Comparison of ENCODE assay signal across 8 cellular contexts in the genomic region with DNA sequence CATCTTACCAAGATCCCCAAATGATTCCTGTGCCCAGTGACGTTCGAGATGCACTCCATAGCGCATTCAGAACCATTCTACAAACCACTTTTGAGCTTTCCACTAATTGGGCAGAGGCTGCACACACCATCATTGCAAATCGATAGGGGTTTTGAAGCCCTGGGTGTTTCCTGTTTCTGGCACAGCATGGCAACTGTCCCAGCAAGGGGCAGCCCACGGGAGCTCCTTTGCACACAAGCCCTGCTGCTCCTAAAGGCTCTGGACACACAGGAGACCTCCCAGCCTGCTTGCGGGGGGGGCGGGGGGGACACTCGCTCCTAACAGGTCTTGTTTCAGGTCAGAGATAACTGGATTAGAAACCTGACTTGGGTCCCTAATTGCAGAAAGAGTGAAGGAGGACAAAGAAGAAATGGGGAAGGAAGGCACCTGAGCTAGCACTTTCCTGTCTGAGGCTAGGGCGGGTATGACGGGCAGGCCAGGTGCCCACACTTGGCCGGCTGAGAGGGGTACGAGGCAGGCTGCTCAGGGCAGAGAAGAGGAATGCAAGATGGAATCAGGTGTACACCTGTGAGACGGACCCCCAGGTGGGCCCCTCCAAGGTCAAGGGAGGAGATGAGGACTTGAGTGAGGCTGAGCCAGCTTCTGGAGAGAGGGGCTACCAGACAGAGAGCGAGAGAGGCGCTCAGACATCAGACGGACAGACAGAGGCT. TPM values are rescaled to one million over a fixed set of nuclear protein-coding genes. Genes with fewer than 3 reads are reported as not detected.
DNase-seq lines count a peak whose midpoint lies in the region; ATAC-seq and TF ChIP-seq lines count a peak whose summit lies in the region.

No MANE protein-coding gene starts in this region.

- POLR2A ChIA-PET in CD8-positive, alpha-beta T cell (lab: Charles Lee) = interaction anchor here (0.6 to 2.7 kb wide), 3 partner anchors 19 to 31 kb away, joined by 3 to 15 read pairs (median 4); no protein-coding TSS in a partner anchor

- H2BK120ac ChIP-seq in neuronal stem cell (ENCODE audit: low read depth, low read length) = no peak overlapping the region

- H3K27ac Mint-ChIP-seq in CD8-positive, alpha-beta T cell = peak overlapping the region; percentile 85
- H3K27ac Mint-ChIP-seq in endothelial cell (ENCODE audit: unreplicated experiment) = peak overlapping the region; percentile 3

- TF ChIP-seq CTCF in CD8-positive, alpha-beta T cell (IDR thresholded peaks at IDR 0.05) = no peak
- TF ChIP-seq CTCF in endothelial cell (IDR thresholded peaks at IDR 0.05; ENCODE audit: unreplicated experiment) = no peak

- H2AFZ ChIP-seq in neuronal stem cell (ENCODE audit: low read length) (peak overlapping the region; percentile 91), GM23248 (no peak overlapping the region)

- intact Hi-C loops in CD8-positive, alpha-beta T cell (cut with DNase I, micrococcal nuclease) = no loop called here

- H4K20me1 ChIP-seq in GM23248 (ENCODE audit: insufficient read depth) = no peaks in the 10 kb centered on the region

- H3K18ac ChIP-seq in neuronal stem cell (ENCODE audit: low read length) = peak overlapping the region; percentile 88

- DNase-seq in CD8-positive, alpha-beta T cell = no peak
- peak; percentile 17 for DNase-seq in MV-4-11 (lab: John Stamatoyannopoulos, UW)
- no peak for DNase-seq in endothelial cell (ENCODE audit: low spot score)
- no peak for DNase-seq in neuronal stem cell (ENCODE audit: low spot score)
- no peak for DNase-seq in stimulated activated CD4-positive, alpha-beta T cell treated with anti-CD3 and anti-CD28 coated beads, Interleukin-1b, Interleukin-23, amount 100 ng/mL, for 48 hours
- no peak for DNase-seq in GM23248
- no peak for DNase-seq in NCI-H446 (lab: John Stamatoyannopoulos, UW)

- peak overlapping the region; percentile 94 for H3K4me3 Mint-ChIP-seq in CD8-positive, alpha-beta T cell
- peak overlapping the region; percentile 84 for H3K4me3 Mint-ChIP-seq in endothelial cell (ENCODE audit: unreplicated experiment)

- H3K23ac ChIP-seq in neuronal stem cell (ENCODE audit: low read depth, low read length, poor library complexity) = peak overlapping the region; percentile 68

- no peaks in the 10 kb centered on the region for H3K79me1 ChIP-seq in neuronal stem cell (ENCODE audit: low read depth, low read length)

- peak overlapping the region; percentile 11 for H2AK5ac ChIP-seq in neuronal stem cell (ENCODE audit: low read depth, low read length)

- H3K9me2 ChIP-seq in GM23248 (ENCODE audit: insufficient read depth) = no peaks in the 10 kb centered on the region

- no peaks in the 10 kb centered on the region for H3K27me3 ChIP-seq in CD8-positive, alpha-beta T cell (ENCODE audit: insufficient read depth, low read length)
- peaks cover 7 to 66% (median 33%) of the 10 kb centered on the region in 3 experiments for H3K27me3 ChIP-seq in neuronal stem cell (ENCODE audit: control insufficient read depth in 3 of 3, insufficient read depth in 3 of 3, low read depth in 1 of 3, low read length in 3 of 3)
- peaks cover 33% of the 10 kb centered on the region for H3K27me3 ChIP-seq in GM23248 (replicated peaks; ENCODE audit: insufficient read depth)

- peak; percentile 13 for ATAC-seq in CD8-positive, alpha-beta T cell
- no peak for ATAC-seq in HG03521 (IDR thresholded peaks at IDR 0.05; ENCODE audit: unreplicated experiment)

- H3K4me1 Mint-ChIP-seq in CD8-positive, alpha-beta T cell (ENCODE audit: low read depth) = peaks cover 16% of the 10 kb centered on the region
- H3K4me1 Mint-ChIP-seq in endothelial cell (ENCODE audit: unreplicated experiment) = peaks cover 6% of the 10 kb centered on the region

- H4K8ac ChIP-seq in neuronal stem cell (ENCODE audit: low read depth, low read length) = no peak overlapping the region

- peaks cover 17% of the 10 kb centered on the region for H3K4me1 ChIP-seq in CD8-positive, alpha-beta T cell (ENCODE audit: insufficient read depth, low read length)
- peaks cover 3 to 6% of the 10 kb centered on the region in 2 donors for H3K4me1 ChIP-seq in neuronal stem cell (ENCODE audit: control insufficient read depth in 2 of 2, insufficient read depth in 1 of 2, low read depth in 1 of 2, low read length in 2 of 2)
- H3K4me1 ChIP-seq in GM23248 (ENCODE audit: insufficient read depth) = no peaks in the 10 kb centered on the region

- peak overlapping the region; percentile 93 for H2BK5ac ChIP-seq in neuronal stem cell (ENCODE audit: low read length)

- peak overlapping the region; percentile 66 for H2BK12ac ChIP-seq in neuronal stem cell (ENCODE audit: low read length)

- H3K27ac ChIP-seq in CD8-positive, alpha-beta T cell (ENCODE audit: low read depth, low read length) = no peak overlapping the region
- H3K27ac ChIP-seq in neuronal stem cell (replicated peaks; ENCODE audit: low read length) (no peak overlapping the region), GM23248 (no peak overlapping the region)

- H3K4me3 ChIP-seq in CD8-positive, alpha-beta T cell (ENCODE audit: low read depth, low read length) = peak overlapping the region; percentile 79
- H3K4me3 ChIP-seq in neuronal stem cell (ENCODE audit: low read length in 2 of 2) (peak overlapping the region in 1 of 2 donors; percentile 41), GM23248 (no peak overlapping the region)

- H3K4me2 ChIP-seq in neuronal stem cell (ENCODE audit: insufficient read depth, low read length, poor library complexity, severe bottlenecking) (peak overlapping the region; percentile 100), GM23248 (ENCODE audit: unreplicated experiment) (no peak overlapping the region)

- no peaks in the 10 kb centered on the region for H3K9me3 Mint-ChIP-seq in CD8-positive, alpha-beta T cell
- no peaks in the 10 kb centered on the region for H3K9me3 Mint-ChIP-seq in endothelial cell (ENCODE audit: unreplicated experiment)

- no peaks in the 10 kb centered on the region for H3K9me3 ChIP-seq in CD8-positive, alpha-beta T cell (ENCODE audit: low read length)
- H3K9me3 ChIP-seq in neuronal stem cell (replicated peaks in 1 of 2; ENCODE audit: control insufficient read depth in 2 of 2, insufficient read depth in 1 of 2, low read depth in 1 of 2, low read length in 2 of 2) (peaks cover 0 to 3% of the 10 kb centered on the region in 2 donors), GM23248 (ENCODE audit: low read depth) (no peaks in the 10 kb centered on the region)

- H3F3A ChIP-seq in GM23248 (ENCODE audit: insufficient read depth) = no peaks in the 10 kb centered on the region

- no peaks in the 10 kb centered on the region for H3K79me2 ChIP-seq in GM23248 (ENCODE audit: insufficient read depth)

- in situ Hi-C loops in GM23248 (cut with MboI) = no loop called here

- H3K4ac ChIP-seq in neuronal stem cell (ENCODE audit: low read length) = no peak overlapping the region

- peaks cover 2% of the 10 kb centered on the region for H3K27me3 Mint-ChIP-seq in CD8-positive, alpha-beta T cell (ENCODE audit: low read depth)
- peaks cover 9% of the 10 kb centered on the region for H3K27me3 Mint-ChIP-seq in endothelial cell (ENCODE audit: unreplicated experiment)

- CTCF ChIA-PET in CD8-positive, alpha-beta T cell (lab: Charles Lee) = interaction anchor here (0.5 to 2.0 kb wide), 2 partner anchors 11 to 43 kb away, joined by 3 to 8 read pairs; no protein-coding TSS in a partner anchor

- peak overlapping the region; percentile 78 for H3K9ac ChIP-seq in neuronal stem cell (ENCODE audit: low read depth, low read length, poor library complexity)
- H3K9ac ChIP-seq in GM23248 = no peak overlapping the region

- no peak overlapping the region for H3K14ac ChIP-seq in neuronal stem cell (ENCODE audit: low read length)

- no peaks in the 10 kb centered on the region for H3K36me3 ChIP-seq in CD8-positive, alpha-beta T cell (ENCODE audit: insufficient read depth, low read length)
- no peaks in the 10 kb centered on the region for H3K36me3 ChIP-seq in neuronal stem cell (replicated peaks in 1 of 2; ENCODE audit: control insufficient read depth in 2 of 2, insufficient read depth in 2 of 2, low read length in 2 of 2)
- H3K36me3 ChIP-seq in GM23248 (ENCODE audit: low read depth) = no peaks in the 10 kb centered on the region

- no CpG with 5 or more reads among the region's 16 CpGs for WGBS in neuronal stem cell (ENCODE audit: extremely low coverage in 2 of 2, insufficient read length in 2 of 2, insufficient replicate concordance in 1 of 2), 2 donors
- 65 to 69% methylated on average over 16 of the region's 16 CpGs for WGBS in GM23248 (ENCODE audit: low coverage in 1 of 2, low lambda C conversion rate in 2 of 2, missing lambda C conversion rate in 2 of 2), 2 experiments

- H2BK15ac ChIP-seq in neuronal stem cell (ENCODE audit: low read length) = peak overlapping the region; percentile 35

- H3K36me3 Mint-ChIP-seq in CD8-positive, alpha-beta T cell = peaks cover 7% of the 10 kb centered on the region
- no peaks in the 10 kb centered on the region for H3K36me3 Mint-ChIP-seq in endothelial cell (ENCODE audit: low read depth, unreplicated experiment)

- no peak overlapping the region for H4K91ac ChIP-seq in neuronal stem cell (ENCODE audit: low read depth, low read length, poor library complexity)

RNA-seq across cellular contexts. Expression of gene FBP1, which starts 0.8 kb away (rescaled TPM):
- 1 to 10 TPM; 2.2 to 2.7 TPM for total RNA-seq in CD8-positive, alpha-beta T cell
- total RNA-seq in endothelial cell (ENCODE audit: unreplicated experiment) = not detected
- polyA plus RNA-seq in neuronal stem cell (2013, experiment 1 of 2) = 0.45 TPM
- polyA plus RNA-seq in neuronal stem cell (2013, experiment 2 of 2) = 0.43 TPM
- not detected in 2 replicates for total RNA-seq in GM23248 (2014; rRNA removed; shearing (Covaris generic))
- not detected in 2 replicates for polyA plus RNA-seq in GM23248 (2016; fragmentation: Nextera tagmentation; extraction: Ambion mirVana)

RNA-seq across cellular contexts. Expression of gene FBP2, which starts 44.9 kb away (rescaled TPM):
- total RNA-seq in CD8-positive, alpha-beta T cell = not detected
- 0.28 TPM for total RNA-seq in endothelial cell (ENCODE audit: unreplicated experiment)
- 0.03 TPM for polyA plus RNA-seq in neuronal stem cell (2013, experiment 1 of 2)
- polyA plus RNA-seq in neuronal stem cell (2013, experiment 2 of 2) = not detected
- not detected in 2 replicates for total RNA-seq in GM23248 (2014; rRNA removed; shearing (Covaris generic))
- polyA plus RNA-seq in GM23248 (2016; fragmentation: Nextera tagmentation; extraction: Ambion mirVana) = not detected in 2 replicates
